8 cellular contexts compared by ENCODE assay signal in the genomic region with DNA sequence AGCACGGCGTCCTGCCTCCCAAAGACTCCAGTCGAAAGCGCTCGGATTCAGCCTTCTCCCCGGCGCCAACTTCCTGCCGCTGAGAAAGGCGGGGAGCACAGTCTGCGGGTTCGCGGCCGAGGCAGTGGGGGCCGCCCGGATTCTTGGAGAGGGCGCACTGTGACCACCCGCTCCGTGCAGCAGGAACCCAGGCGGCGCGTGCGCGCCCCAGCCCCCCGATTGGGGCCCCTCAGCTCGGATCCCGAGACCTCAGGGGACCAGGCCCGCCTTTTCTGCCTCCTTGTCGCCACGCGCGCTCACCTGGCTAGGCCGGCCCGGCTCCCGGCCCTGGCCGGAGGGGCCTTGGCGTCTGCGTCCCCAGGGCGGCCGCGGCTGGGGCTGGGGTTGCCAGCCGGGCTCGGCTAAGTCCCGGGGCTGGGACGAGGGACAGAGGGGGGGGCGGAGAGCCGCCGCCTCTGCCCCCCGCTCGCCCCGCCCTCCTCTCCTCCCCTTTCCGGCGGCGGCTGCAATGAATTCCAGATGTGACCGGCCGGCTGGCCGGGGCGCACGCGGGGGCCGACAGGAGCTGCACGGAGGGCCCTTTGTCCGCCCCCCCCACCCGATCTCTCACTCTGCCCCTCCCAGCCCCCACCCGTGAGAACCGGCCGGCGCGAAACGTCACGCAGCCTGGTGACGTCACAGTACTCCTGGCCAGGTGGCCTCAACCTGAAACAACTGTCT. TPM values are rescaled to one million over a fixed set of nuclear protein-coding genes. Genes with fewer than 3 reads are reported as not detected.
DNase-seq lines count a peak whose midpoint lies in the region; ATAC-seq, FAIRE-seq and TF ChIP-seq lines count a peak whose summit lies in the region.

A gene with protein sequence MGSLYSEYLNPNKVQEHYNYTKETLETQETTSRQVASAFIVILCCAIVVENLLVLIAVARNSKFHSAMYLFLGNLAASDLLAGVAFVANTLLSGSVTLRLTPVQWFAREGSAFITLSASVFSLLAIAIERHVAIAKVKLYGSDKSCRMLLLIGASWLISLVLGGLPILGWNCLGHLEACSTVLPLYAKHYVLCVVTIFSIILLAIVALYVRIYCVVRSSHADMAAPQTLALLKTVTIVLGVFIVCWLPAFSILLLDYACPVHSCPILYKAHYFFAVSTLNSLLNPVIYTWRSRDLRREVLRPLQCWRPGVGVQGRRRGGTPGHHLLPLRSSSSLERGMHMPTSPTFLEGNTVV (minus strand): TSS at position 428 of the 720 bp plus-strand sequence. CDS start 6,426 bp downstream, outside the sequence.

- no peaks in the 10 kb centered on the region for H3K36me3 ChIP-seq in NT2/D1 (ENCODE audit: insufficient read depth, insufficient read length, low read length)

- H3K9me3 ChIP-seq in NT2/D1 (ENCODE audit: insufficient read depth, low read length), result peaks cover 5% of the 10 kb centered on the region; the same call in 1 of the 2 replicates

- ATAC-seq in HG03432 (IDR thresholded peaks at IDR 0.05; ENCODE audit: unreplicated experiment) (peak; percentile 47), GM18870 (IDR thresholded peaks at IDR 0.05; ENCODE audit: unreplicated experiment) (no peak)

- peaks cover 7% of the 10 kb centered on the region for H3K4me1 ChIP-seq in NT2/D1 (ENCODE audit: insufficient read depth, insufficient read length)

- DNase-seq in GM12892 (ENCODE audit: insufficient read length), result peak; percentile 85
- no peak for DNase-seq in NT2/D1 (ENCODE audit: low read depth, low spot score)
- DNase-seq in activated T-cell treated with anti-CD3 and anti-CD28 coated beads for 1 hour (ENCODE audit: low read depth), result peak; percentile 59
- DNase-seq in epithelial cell of esophagus (ENCODE audit: low read depth), result peak; percentile 55
- DNase-seq in mucosa of gallbladder (ENCODE audit: low spot score), result peak; percentile 64
- peak; percentile 82 for DNase-seq in stimulated activated CD8-positive, alpha-beta memory T cell treated with anti-CD3 and anti-CD28 coated beads, Interleukin-4, amount 100 ng/mL, for 48 hours

- H3K27me3 ChIP-seq in NT2/D1 (ENCODE audit: insufficient read depth, insufficient read length), result no peaks in the 10 kb centered on the region

- no peak for TF ChIP-seq CTCF in epithelial cell of esophagus (IDR thresholded peaks at IDR 0.05; ENCODE audit: insufficient read depth, low read depth, low read length, missing control alignments)

- H3K9ac ChIP-seq in NT2/D1 (ENCODE audit: insufficient read length, low read depth), result peak within 1 kb of the TSS; percentile 92

- TF ChIP-seq POLR2A in GM12892 (IDR thresholded peaks at IDR 0.05; ENCODE audit: low read depth, low read length), result peak; percentile 55; the same call in 1 of the 2 replicates

- FAIRE-seq in GM12892 (lab: Jason Lieb, UNC), result peak; percentile 91

- H3K4me3 ChIP-seq in NT2/D1 (ENCODE audit: insufficient read length, low read depth) (peak within 1 kb of the TSS; percentile 76), epithelial cell of esophagus (ENCODE audit: low read length) (peak within 1 kb of the TSS; percentile 79)

RNA-seq across cellular contexts. Expression of the gene that starts here (rescaled TPM):
- polyA plus RNA-seq in GM12892 (2012; ENCODE audit: missing spikeins), result 10.6 TPM
- 9.5 TPM for total RNA-seq in mucosa of gallbladder
